In genomic region chr16:20372696-20373095, GRCh38 we compare ENCODE assay signal across 34 cellular contexts. TPM values are rescaled to one million over a fixed set of nuclear protein-coding genes. Genes with fewer than 3 reads are reported as not detected.
"Had no signal": no experiment of that assay in that cellular context is flagged by ENCODE, and none has a peak within 500 bp of the region (broad histone marks: within the 10 kb centered on the region; RNA-seq: fewer than 3 reads in every experiment).

No MANE protein-coding gene starts in this region.

- H3K4me1 ChIP-seq: ascending aorta, breast epithelium, esophagus squamous epithelium had no signal

- H3K36me3 ChIP-seq: ascending aorta, breast epithelium, esophagus squamous epithelium had no signal

- H3K9me3 ChIP-seq: ascending aorta, esophagus squamous epithelium had no signal

- DNase-seq: activated CD4-positive, alpha-beta memory T cell treated with anti-CD3 and anti-CD28 coated beads for 36 hours; activated CD4-positive, alpha-beta T cell treated with anti-CD3 and anti-CD28 coated beads for 36 hours; activated CD4-positive, alpha-beta T cell treated with anti-CD3 and anti-CD28 coated beads, Interleukin-2, amount 10 ng/mL, durations not matched to agents 24 days and 14 days; activated CD4-positive, CD25-positive, alpha-beta regulatory T cell; activated CD4-positive, CD25-positive, alpha-beta regulatory T cell treated with anti-CD3 and anti-CD28 coated beads, Interleukin-2, amount 50 U/mL, for 72 hours; activated CD8-positive, alpha-beta memory T cell treated with anti-CD3 and anti-CD28 coated beads, Interleukin-2, amount 10 ng/mL, durations not matched to agents 7 days and 5 days; activated CD8-positive, alpha-beta memory T cell treated with anti-CD3 and anti-CD28 coated beads, Interleukin-2, amount 50 U/mL, for 4 hours; activated CD8-positive, alpha-beta T cell treated with anti-CD3 and anti-CD28 coated beads, Interleukin-2, amount 10 ng/mL, durations not matched to agents 7 days and 5 days; activated effector memory CD4-positive, alpha-beta T cell treated with anti-CD3 and anti-CD28 coated beads, Interleukin-2, amount 50 U/mL, for 16 hours; activated naive CD4-positive, alpha-beta T cell treated with anti-CD3 and anti-CD28 coated beads for 36 hours; activated naive CD8-positive, alpha-beta T cell treated with anti-CD3 and anti-CD28 coated beads, Interleukin-2, amount 10 ng/mL, durations not matched to agents 7 days and 5 days; activated T-cell treated with anti-CD3 and anti-CD28 coated beads, Interleukin-2, amount 50 U/mL, for 1 hour; activated T-cell treated with anti-CD3 and anti-CD28 coated beads, Interleukin-2, amount 50 U/mL, for 48 hours; cortex of kidney; dermis blood vessel endothelial cell; effector CD4-positive, alpha-beta T cell; effector memory CD8-positive, alpha-beta T cell; esophagus squamous epithelium; foreskin fibroblast; head of caudate nucleus; T-helper 1 cell; T-helper 17 cell; T1000 had no signal

- H3K27me3 ChIP-seq: ascending aorta had no signal

- H3K4me3 ChIP-seq: ascending aorta, breast epithelium, esophagus squamous epithelium had no signal

- H3K27ac ChIP-seq: ascending aorta, breast epithelium, epithelial cell of prostate, esophagus squamous epithelium had no signal

RNA-seq across cellular contexts. Expression of gene UMOD, which starts 20.2 kb away (rescaled TPM):
- total RNA-seq: activated CD4-positive, alpha-beta memory T cell treated with anti-CD3 and anti-CD28 coated beads for 36 hours; activated CD4-positive, alpha-beta T cell treated with anti-CD3 and anti-CD28 coated beads for 36 hours; activated CD4-positive, alpha-beta T cell treated with anti-CD3 and anti-CD28 coated beads, Interleukin-2, amount 10 ng/mL, durations not matched to agents 24 days and 14 days; activated CD8-positive, alpha-beta memory T cell treated with anti-CD3 and anti-CD28 coated beads for 36 hours; activated CD8-positive, alpha-beta memory T cell treated with anti-CD3 and anti-CD28 coated beads, Interleukin-2, amount 10 ng/mL, durations not matched to agents 7 days and 5 days; activated CD8-positive, alpha-beta T cell treated with anti-CD3 and anti-CD28 coated beads, Interleukin-2, amount 10 ng/mL, durations not matched to agents 7 days and 5 days; activated naive CD4-positive, alpha-beta T cell treated with anti-CD3 and anti-CD28 coated beads for 36 hours; activated naive CD4-positive, alpha-beta T cell treated with anti-CD3 and anti-CD28 coated beads, Interleukin-2, amount 50 U/mL, for 72 hours; activated naive CD8-positive, alpha-beta T cell treated with anti-CD3 and anti-CD28 coated beads, Interleukin-2, amount 10 ng/mL, durations not matched to agents 7 days and 5 days; activated T-helper 1 cell treated with anti-CD3 and anti-CD28 coated beads, Interleukin-12 subunit alpha, Interleukin-12 subunit beta, Interleukin-2, Interleukin-4 antibody, amounts not matched to agents 30 ng/mL and 10 ng/mL and 1 ng/mL, durations not matched to agents 14 hours and 24 hours and 36 hours; activated T-helper 2 cell treated with anti-CD3 and anti-CD28 coated beads, Interferon-gamma antibody, Interleukin-2, Interleukin-4, amounts not matched to agents 10 μg/mL and 5 μg/mL and 100 μg/mL, durations not matched to agents 14 hours and 24 hours and 36 hours; ascending aorta; breast epithelium; cardiac septum; chondrocyte; dermis blood vessel endothelial cell; esophagus squamous epithelium; frontal cortex; T-helper 17 cell had no signal
- polyA plus RNA-seq: esophagus had no signal

RNA-seq across cellular contexts. Expression of gene PDILT, which starts 31.8 kb away (rescaled TPM):
- total RNA-seq: activated CD4-positive, alpha-beta memory T cell treated with anti-CD3 and anti-CD28 coated beads for 36 hours; activated CD4-positive, alpha-beta T cell treated with anti-CD3 and anti-CD28 coated beads for 36 hours; activated CD4-positive, alpha-beta T cell treated with anti-CD3 and anti-CD28 coated beads, Interleukin-2, amount 10 ng/mL, durations not matched to agents 24 days and 14 days; activated CD8-positive, alpha-beta memory T cell treated with anti-CD3 and anti-CD28 coated beads for 36 hours; activated CD8-positive, alpha-beta memory T cell treated with anti-CD3 and anti-CD28 coated beads, Interleukin-2, amount 10 ng/mL, durations not matched to agents 7 days and 5 days; activated CD8-positive, alpha-beta T cell treated with anti-CD3 and anti-CD28 coated beads, Interleukin-2, amount 10 ng/mL, durations not matched to agents 7 days and 5 days; activated naive CD4-positive, alpha-beta T cell treated with anti-CD3 and anti-CD28 coated beads for 36 hours; activated naive CD4-positive, alpha-beta T cell treated with anti-CD3 and anti-CD28 coated beads, Interleukin-2, amount 50 U/mL, for 72 hours; activated naive CD8-positive, alpha-beta T cell treated with anti-CD3 and anti-CD28 coated beads, Interleukin-2, amount 10 ng/mL, durations not matched to agents 7 days and 5 days; activated T-helper 1 cell treated with anti-CD3 and anti-CD28 coated beads, Interleukin-12 subunit alpha, Interleukin-12 subunit beta, Interleukin-2, Interleukin-4 antibody, amounts not matched to agents 30 ng/mL and 10 ng/mL and 1 ng/mL, durations not matched to agents 14 hours and 24 hours and 36 hours; ascending aorta; breast epithelium; cardiac septum; chondrocyte; dermis blood vessel endothelial cell; esophagus squamous epithelium; frontal cortex; T-helper 17 cell had no signal

RNA-seq across cellular contexts. Expression of gene ACSM5, which starts 36.6 kb away (rescaled TPM):
- total RNA-seq: activated CD4-positive, alpha-beta memory T cell treated with anti-CD3 and anti-CD28 coated beads for 36 hours; activated CD4-positive, alpha-beta T cell treated with anti-CD3 and anti-CD28 coated beads for 36 hours; activated CD4-positive, alpha-beta T cell treated with anti-CD3 and anti-CD28 coated beads, Interleukin-2, amount 10 ng/mL, durations not matched to agents 24 days and 14 days; activated CD8-positive, alpha-beta memory T cell treated with anti-CD3 and anti-CD28 coated beads for 36 hours; activated CD8-positive, alpha-beta memory T cell treated with anti-CD3 and anti-CD28 coated beads, Interleukin-2, amount 10 ng/mL, durations not matched to agents 7 days and 5 days; activated CD8-positive, alpha-beta T cell treated with anti-CD3 and anti-CD28 coated beads, Interleukin-2, amount 10 ng/mL, durations not matched to agents 7 days and 5 days; activated naive CD4-positive, alpha-beta T cell treated with anti-CD3 and anti-CD28 coated beads for 36 hours; activated naive CD4-positive, alpha-beta T cell treated with anti-CD3 and anti-CD28 coated beads, Interleukin-2, amount 50 U/mL, for 72 hours; activated naive CD8-positive, alpha-beta T cell treated with anti-CD3 and anti-CD28 coated beads, Interleukin-2, amount 10 ng/mL, durations not matched to agents 7 days and 5 days; activated T-helper 1 cell treated with anti-CD3 and anti-CD28 coated beads, Interleukin-12 subunit alpha, Interleukin-12 subunit beta, Interleukin-2, Interleukin-4 antibody, amounts not matched to agents 30 ng/mL and 10 ng/mL and 1 ng/mL, durations not matched to agents 14 hours and 24 hours and 36 hours; activated T-helper 2 cell treated with anti-CD3 and anti-CD28 coated beads, Interferon-gamma antibody, Interleukin-2, Interleukin-4, amounts not matched to agents 10 μg/mL and 5 μg/mL and 100 μg/mL, durations not matched to agents 14 hours and 24 hours and 36 hours; ascending aorta; T-helper 17 cell had no signal

RNA-seq across cellular contexts. Expression of gene GP2, which starts 45.4 kb away (rescaled TPM):
- total RNA-seq: activated CD4-positive, alpha-beta memory T cell treated with anti-CD3 and anti-CD28 coated beads for 36 hours; activated CD4-positive, alpha-beta T cell treated with anti-CD3 and anti-CD28 coated beads for 36 hours; activated CD4-positive, alpha-beta T cell treated with anti-CD3 and anti-CD28 coated beads, Interleukin-2, amount 10 ng/mL, durations not matched to agents 24 days and 14 days; activated CD8-positive, alpha-beta memory T cell treated with anti-CD3 and anti-CD28 coated beads for 36 hours; activated CD8-positive, alpha-beta memory T cell treated with anti-CD3 and anti-CD28 coated beads, Interleukin-2, amount 10 ng/mL, durations not matched to agents 7 days and 5 days; activated CD8-positive, alpha-beta T cell treated with anti-CD3 and anti-CD28 coated beads, Interleukin-2, amount 10 ng/mL, durations not matched to agents 7 days and 5 days; activated naive CD4-positive, alpha-beta T cell treated with anti-CD3 and anti-CD28 coated beads for 36 hours; activated naive CD4-positive, alpha-beta T cell treated with anti-CD3 and anti-CD28 coated beads, Interleukin-2, amount 50 U/mL, for 72 hours; activated naive CD8-positive, alpha-beta T cell treated with anti-CD3 and anti-CD28 coated beads, Interleukin-2, amount 10 ng/mL, durations not matched to agents 7 days and 5 days; activated T-helper 1 cell treated with anti-CD3 and anti-CD28 coated beads, Interleukin-12 subunit alpha, Interleukin-12 subunit beta, Interleukin-2, Interleukin-4 antibody, amounts not matched to agents 30 ng/mL and 10 ng/mL and 1 ng/mL, durations not matched to agents 14 hours and 24 hours and 36 hours; activated T-helper 2 cell treated with anti-CD3 and anti-CD28 coated beads, Interferon-gamma antibody, Interleukin-2, Interleukin-4, amounts not matched to agents 10 μg/mL and 5 μg/mL and 100 μg/mL, durations not matched to agents 14 hours and 24 hours and 36 hours; cardiac septum; chondrocyte; dermis blood vessel endothelial cell; esophagus squamous epithelium; T-helper 17 cell had no signal
